In the genomic region with DNA sequence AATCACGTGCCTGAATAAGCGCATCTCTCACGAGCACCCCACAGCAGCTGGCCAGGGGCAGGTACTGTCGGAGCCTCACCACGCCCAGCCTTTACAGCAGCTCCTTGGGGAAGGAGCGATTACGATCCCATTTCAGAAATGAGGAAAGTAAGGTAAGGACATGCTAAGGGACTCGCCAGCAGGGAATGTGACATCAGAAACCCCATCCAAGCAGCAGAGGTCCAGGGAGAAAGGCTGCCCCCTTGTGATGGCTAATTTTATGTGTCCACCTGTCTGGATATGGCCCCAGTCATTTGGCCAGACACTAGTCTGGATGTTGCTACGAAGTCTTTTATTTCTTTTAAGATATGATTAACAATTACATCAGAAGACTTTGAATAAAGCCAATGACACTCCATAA, we compare ENCODE assay signal across 8 cellular contexts.
DNase-seq lines count a peak whose midpoint lies in the region; ATAC-seq and TF ChIP-seq lines count a peak whose summit lies in the region.

No MANE protein-coding gene starts in this region.

- H3K4me3 Mint-ChIP-seq in Caco-2 (ENCODE audit: unreplicated experiment) (no peak overlapping the region), mesothelial cell of epicardium (no peak overlapping the region)

- H3K27ac Mint-ChIP-seq in Caco-2 (ENCODE audit: unreplicated experiment): no peak overlapping the region
- no peak overlapping the region for H3K27ac Mint-ChIP-seq in mesothelial cell of epicardium

- no peak for TF ChIP-seq EP300 in upper lobe of left lung (IDR thresholded peaks at IDR 0.05)

- peak; percentile 44 for ATAC-seq in HG02885 (IDR thresholded peaks at IDR 0.05; ENCODE audit: poor library complexity, unreplicated experiment)
- ATAC-seq in SK-N-SH treated with all-trans-retinoic acid at 6 μM for 48 hours: peak; percentile 56; the same call in 1 of the 3 replicates
- no peak for ATAC-seq in upper lobe of left lung (ENCODE audit: low FRiP score in 2 of 2)
- ATAC-seq in HG03097 (IDR thresholded peaks at IDR 0.05; ENCODE audit: low FRiP score, unreplicated experiment): no peak
- no peak for ATAC-seq in HG02938 (IDR thresholded peaks at IDR 0.05; ENCODE audit: unreplicated experiment)

- DNase-seq in Caco-2 (peak in 1 of 2 experiments; percentile 43), kidney epithelial cell (ENCODE audit: low read depth) (no peak), mesothelial cell of epicardium (ENCODE audit: low spot score in 2 of 2, unreplicated experiment in 2 of 2) (no peak), upper lobe of left lung (no peak)

- CTCF ChIA-PET in Caco-2 (lab: Charles Lee): no interaction called here

- H3K4me1 ChIP-seq in Caco-2 (no peaks in the 10 kb centered on the region), upper lobe of left lung (no peaks in the 10 kb centered on the region)

- no peaks in the 10 kb centered on the region for H3K9me3 ChIP-seq in Caco-2
- no peaks in the 10 kb centered on the region for H3K9me3 ChIP-seq in upper lobe of left lung

- TF ChIP-seq CTCF in Caco-2 (IDR thresholded peaks at IDR 0.05; ENCODE audit: insufficient read depth in 1 of 2, low read depth in 1 of 2, low read length in 1 of 2, severe bottlenecking in 1 of 2, unreplicated experiment in 1 of 2): peak; percentile 14 to 34
- TF ChIP-seq CTCF in kidney epithelial cell (IDR thresholded peaks at IDR 0.05; ENCODE audit: insufficient read depth, low read length, poor library complexity, severe bottlenecking): peak; percentile 38
- no peak for TF ChIP-seq CTCF in mesothelial cell of epicardium (IDR thresholded peaks at IDR 0.05; ENCODE audit: unreplicated experiment)
- TF ChIP-seq CTCF in upper lobe of left lung (IDR thresholded peaks at IDR 0.05): no peak

- 56 to 65% methylated on average over 9 of the region's 9 CpGs for WGBS in upper lobe of left lung, 2 donors

- no peaks in the 10 kb centered on the region for H3K36me3 ChIP-seq in Caco-2 (ENCODE audit: control insufficient read depth, insufficient read depth, low read length)
- H3K36me3 ChIP-seq in kidney epithelial cell (ENCODE audit: control insufficient read depth, insufficient read depth, low read length): no peaks in the 10 kb centered on the region
- H3K36me3 ChIP-seq in upper lobe of left lung: no peaks in the 10 kb centered on the region

- no peaks in the 10 kb centered on the region for H3K9me3 Mint-ChIP-seq in Caco-2 (ENCODE audit: unreplicated experiment)
- H3K9me3 Mint-ChIP-seq in mesothelial cell of epicardium: no peaks in the 10 kb centered on the region

- POLR2A ChIA-PET in Caco-2 (lab: Charles Lee): no interaction called here

- H3K4me1 Mint-ChIP-seq in Caco-2 (ENCODE audit: low read depth, unreplicated experiment) (no peaks in the 10 kb centered on the region), mesothelial cell of epicardium (no peaks in the 10 kb centered on the region)

- intact Hi-C loops in Caco-2 (cut with micrococcal nuclease; ENCODE audit: unreplicated experiment): no loop called here

- no TSS peak for BruUV-seq in Caco-2 (replicated peaks; lab: Mats Ljungman, UMichigan)

- H3K4me3 ChIP-seq in Caco-2 (ENCODE audit: low read depth, low read length) (no peak overlapping the region), kidney epithelial cell (ENCODE audit: low read depth, low read length) (no peak overlapping the region), upper lobe of left lung (no peak overlapping the region)

- H3K27ac ChIP-seq in upper lobe of left lung: no peak overlapping the region

- H3K27me3 Mint-ChIP-seq in Caco-2 (ENCODE audit: insufficient read depth, unreplicated experiment) (peaks cover 29% of the 10 kb centered on the region), mesothelial cell of epicardium (ENCODE audit: low read depth) (peaks cover 69% of the 10 kb centered on the region)

- H3K27me3 ChIP-seq in Caco-2 (replicated peaks; ENCODE audit: control insufficient read depth, insufficient read depth, low read length) (no peaks in the 10 kb centered on the region; the same call in 1 of the 2 replicates), kidney epithelial cell (ENCODE audit: control insufficient read depth, insufficient read depth, low read length) (no peaks in the 10 kb centered on the region), upper lobe of left lung (no peaks in the 10 kb centered on the region)

- no peak for TF ChIP-seq POLR2A in upper lobe of left lung (IDR thresholded peaks at IDR 0.05)

- H3K36me3 Mint-ChIP-seq in Caco-2 (ENCODE audit: insufficient read depth, unreplicated experiment) (no peaks in the 10 kb centered on the region), mesothelial cell of epicardium (no peaks in the 10 kb centered on the region)

TF ChIP-seq in SK-N-SH treated with all-trans-retinoic acid at 6 μM for 48 hours, 23 proteins besides CTCF, POLR2A, EP300 and RAD21:
- TF ChIP-seq ISL1 (CRISPR knock-in tag; IDR thresholded peaks at IDR 0.05) (no peak), GLIS3 (CRISPR knock-in tag; IDR thresholded peaks at IDR 0.05) (no peak), ZNF565 (CRISPR knock-in tag; conservative IDR thresholded peaks at IDR 0.05; ENCODE audit: low read depth) (no peak), RARB (CRISPR knock-in tag; IDR thresholded peaks at IDR 0.05) (no peak), OSR1 (CRISPR knock-in tag; IDR thresholded peaks at IDR 0.05) (no peak), PPARA (CRISPR knock-in tag; IDR thresholded peaks at IDR 0.05; ENCODE audit: borderline replicate concordance) (no peak)
- TF ChIP-seq, protein P1, sequence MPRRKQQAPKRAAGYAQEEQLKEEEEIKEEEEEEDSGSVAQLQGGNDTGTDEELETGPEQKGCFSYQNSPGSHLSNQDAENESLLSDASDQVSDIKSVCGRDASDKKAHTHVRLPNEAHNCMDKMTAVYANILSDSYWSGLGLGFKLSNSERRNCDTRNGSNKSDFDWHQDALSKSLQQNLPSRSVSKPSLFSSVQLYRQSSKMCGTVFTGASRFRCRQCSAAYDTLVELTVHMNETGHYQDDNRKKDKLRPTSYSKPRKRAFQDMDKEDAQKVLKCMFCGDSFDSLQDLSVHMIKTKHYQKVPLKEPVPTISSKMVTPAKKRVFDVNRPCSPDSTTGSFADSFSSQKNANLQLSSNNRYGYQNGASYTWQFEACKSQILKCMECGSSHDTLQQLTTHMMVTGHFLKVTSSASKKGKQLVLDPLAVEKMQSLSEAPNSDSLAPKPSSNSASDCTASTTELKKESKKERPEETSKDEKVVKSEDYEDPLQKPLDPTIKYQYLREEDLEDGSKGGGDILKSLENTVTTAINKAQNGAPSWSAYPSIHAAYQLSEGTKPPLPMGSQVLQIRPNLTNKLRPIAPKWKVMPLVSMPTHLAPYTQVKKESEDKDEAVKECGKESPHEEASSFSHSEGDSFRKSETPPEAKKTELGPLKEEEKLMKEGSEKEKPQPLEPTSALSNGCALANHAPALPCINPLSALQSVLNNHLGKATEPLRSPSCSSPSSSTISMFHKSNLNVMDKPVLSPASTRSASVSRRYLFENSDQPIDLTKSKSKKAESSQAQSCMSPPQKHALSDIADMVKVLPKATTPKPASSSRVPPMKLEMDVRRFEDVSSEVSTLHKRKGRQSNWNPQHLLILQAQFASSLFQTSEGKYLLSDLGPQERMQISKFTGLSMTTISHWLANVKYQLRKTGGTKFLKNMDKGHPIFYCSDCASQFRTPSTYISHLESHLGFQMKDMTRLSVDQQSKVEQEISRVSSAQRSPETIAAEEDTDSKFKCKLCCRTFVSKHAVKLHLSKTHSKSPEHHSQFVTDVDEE (CRISPR knock-in tag; IDR thresholded peaks at IDR 0.05): no peak
- TF ChIP-seq, protein P2, sequence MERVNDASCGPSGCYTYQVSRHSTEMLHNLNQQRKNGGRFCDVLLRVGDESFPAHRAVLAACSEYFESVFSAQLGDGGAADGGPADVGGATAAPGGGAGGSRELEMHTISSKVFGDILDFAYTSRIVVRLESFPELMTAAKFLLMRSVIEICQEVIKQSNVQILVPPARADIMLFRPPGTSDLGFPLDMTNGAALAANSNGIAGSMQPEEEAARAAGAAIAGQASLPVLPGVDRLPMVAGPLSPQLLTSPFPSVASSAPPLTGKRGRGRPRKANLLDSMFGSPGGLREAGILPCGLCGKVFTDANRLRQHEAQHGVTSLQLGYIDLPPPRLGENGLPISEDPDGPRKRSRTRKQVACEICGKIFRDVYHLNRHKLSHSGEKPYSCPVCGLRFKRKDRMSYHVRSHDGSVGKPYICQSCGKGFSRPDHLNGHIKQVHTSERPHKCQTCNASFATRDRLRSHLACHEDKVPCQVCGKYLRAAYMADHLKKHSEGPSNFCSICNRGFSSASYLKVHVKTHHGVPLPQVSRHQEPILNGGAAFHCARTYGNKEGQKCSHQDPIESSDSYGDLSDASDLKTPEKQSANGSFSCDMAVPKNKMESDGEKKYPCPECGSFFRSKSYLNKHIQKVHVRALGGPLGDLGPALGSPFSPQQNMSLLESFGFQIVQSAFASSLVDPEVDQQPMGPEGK (CRISPR knock-in tag; IDR thresholded peaks at IDR 0.05; ENCODE audit: borderline replicate concordance): no peak
- TF ChIP-seq, protein P3, sequence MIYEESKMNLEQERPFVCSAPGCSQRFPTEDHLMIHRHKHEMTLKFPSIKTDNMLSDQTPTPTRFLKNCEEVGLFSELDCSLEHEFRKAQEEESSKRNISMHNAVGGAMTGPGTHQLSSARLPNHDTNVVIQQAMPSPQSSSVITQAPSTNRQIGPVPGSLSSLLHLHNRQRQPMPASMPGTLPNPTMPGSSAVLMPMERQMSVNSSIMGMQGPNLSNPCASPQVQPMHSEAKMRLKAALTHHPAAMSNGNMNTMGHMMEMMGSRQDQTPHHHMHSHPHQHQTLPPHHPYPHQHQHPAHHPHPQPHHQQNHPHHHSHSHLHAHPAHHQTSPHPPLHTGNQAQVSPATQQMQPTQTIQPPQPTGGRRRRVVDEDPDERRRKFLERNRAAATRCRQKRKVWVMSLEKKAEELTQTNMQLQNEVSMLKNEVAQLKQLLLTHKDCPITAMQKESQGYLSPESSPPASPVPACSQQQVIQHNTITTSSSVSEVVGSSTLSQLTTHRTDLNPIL (CRISPR knock-in tag; IDR thresholded peaks at IDR 0.05; ENCODE audit: low read depth): no peak

Comparison
In these comparisons a context has a peak if more than half of its experiments do, and no peak if none do; other contexts are left out.
1. CTCF ChIP-seq: peak in Caco-2 (2 of 2) and kidney epithelial cell (single experiment); none in mesothelial cell of epicardium (single experiment) and upper lobe of left lung (0 of 6).
2. ATAC-seq: peak in HG02885 (single experiment) and SK-N-SH treated with all-trans-retinoic acid at 6 μM for 48 hours (single experiment); none in upper lobe of left lung (0 of 2), HG03097 (single experiment) and HG02938 (single experiment).